20 cellular contexts compared by ENCODE assay signal in genomic region chrX:94854251-94854650, GRCh38.
"Had no signal": no experiment of that assay in that cellular context is flagged by ENCODE, and none has a peak within 500 bp of the region (broad histone marks: within the 10 kb centered on the region; RNA-seq: fewer than 3 reads in every experiment).

No MANE protein-coding gene starts in this region.

- H3K4me3 ChIP-seq: neural progenitor cell, ovary, right atrium auricular region, sigmoid colon, skin epidermis, stomach, thoracic aorta, transverse colon had no signal

- H3K36me3 ChIP-seq: neural progenitor cell, ovary, right atrium auricular region, sigmoid colon, stomach, thoracic aorta, transverse colon had no signal

- H3K9me3 Mint-ChIP-seq: neural progenitor cell had no signal

- H3K27me3 ChIP-seq: neural progenitor cell, ovary, right atrium auricular region, sigmoid colon, stomach, transverse colon had no signal

- H3K4me3 Mint-ChIP-seq: natural killer cell treated with Interleukin-12 subunit alpha and Interleukin-12 subunit beta and Interleukin-15 and Interleukin-18, amount 100 ng/mL, for 72 hours; neural progenitor cell had no signal

- H3K4me2 ChIP-seq: neural progenitor cell had no signal

- H2AFZ ChIP-seq: neural progenitor cell had no signal

- H3K9ac ChIP-seq: neural progenitor cell had no signal

- FAIRE-seq: endothelial cell of umbilical vein, urothelium cell line had no signal

- H3K27me3 Mint-ChIP-seq: natural killer cell treated with Interleukin-12 subunit alpha and Interleukin-12 subunit beta and Interleukin-15 and Interleukin-18, amount 100 ng/mL, for 72 hours had no signal

- H3K27ac ChIP-seq: neural progenitor cell, ovary, right atrium auricular region, sigmoid colon, skin epidermis, stomach, thoracic aorta, transverse colon had no signal

- DNase-seq: foreskin melanocyte; head of caudate nucleus; hippocampal formation; kidney glomerular epithelial cell; mammary epithelial cell; nucleus accumbens; ovary; sigmoid colon; stimulated activated CD4-positive, alpha-beta T cell treated with anti-CD3 and anti-CD28 coated beads, Interleukin-12 subunit alpha, Interleukin-12 subunit beta, amount 100 ng/mL, for 4 hours; stimulated activated naive CD4-positive, alpha-beta T cell; stomach; substantia nigra; transverse colon had no signal

- H3K4me1 ChIP-seq: neural progenitor cell, right atrium auricular region, sigmoid colon, stomach, transverse colon had no signal

- H3K9me3 ChIP-seq: ovary, right atrium auricular region, sigmoid colon, stomach, thoracic aorta, transverse colon had no signal

- H3K36me3 Mint-ChIP-seq: natural killer cell treated with Interleukin-12 subunit alpha and Interleukin-12 subunit beta and Interleukin-15 and Interleukin-18, amount 100 ng/mL, for 72 hours; neural progenitor cell had no signal

- H3K27ac Mint-ChIP-seq: natural killer cell treated with Interleukin-12 subunit alpha and Interleukin-12 subunit beta and Interleukin-15 and Interleukin-18, amount 100 ng/mL, for 72 hours; neural progenitor cell had no signal
